Comparison of ENCODE assay signal across 34 cellular contexts in genomic region chr6:120558294-120558693, GRCh38.
"Had no signal": no experiment of that assay in that cellular context is flagged by ENCODE, and none has a peak within 500 bp of the region (broad histone marks: within the 10 kb centered on the region; RNA-seq: fewer than 3 reads in every experiment).

No MANE protein-coding gene starts in this region.

- H3K27me3 Mint-ChIP-seq: activated CD4-positive, alpha-beta memory T cell treated with anti-CD3 and anti-CD28 coated beads, Interleukin-2, amount 10 ng/mL, durations not matched to agents 7 days and 5 days; activated CD4-positive, alpha-beta T cell treated with anti-CD3 and anti-CD28 coated beads for 36 hours; activated CD4-positive, alpha-beta T cell treated with anti-CD3 and anti-CD28 coated beads, Interleukin-2, amount 10 ng/mL, durations not matched to agents 7 days and 5 days; activated CD8-positive, alpha-beta memory T cell treated with anti-CD3 and anti-CD28 coated beads, Interleukin-2, amount 10 ng/mL, durations not matched to agents 7 days and 5 days; activated naive CD8-positive, alpha-beta T cell treated with anti-CD3 and anti-CD28 coated beads for 36 hours; activated T-cell treated with anti-CD3 and anti-CD28 coated beads, Interleukin-2, amount 50 U/mL, for 24 hours had no signal

- DNase-seq: activated CD4-positive, alpha-beta memory T cell treated with anti-CD3 and anti-CD28 coated beads, Interleukin-2, amount 10 ng/mL, durations not matched to agents 7 days and 5 days; activated CD4-positive, alpha-beta T cell treated with anti-CD3 and anti-CD28 coated beads for 1 hour; activated CD4-positive, alpha-beta T cell treated with anti-CD3 and anti-CD28 coated beads for 36 hours; activated CD4-positive, alpha-beta T cell treated with anti-CD3 and anti-CD28 coated beads for 48 hours; activated CD4-positive, alpha-beta T cell treated with anti-CD3 and anti-CD28 coated beads, Interleukin-2, amount 10 ng/mL, durations not matched to agents 7 days and 5 days; activated CD4-positive, alpha-beta T cell treated with anti-CD3 and anti-CD28 coated beads, Interleukin-2, amount 50 U/mL, for 48 hours; activated CD4-positive, CD25-positive, alpha-beta regulatory T cell; activated CD8-positive, alpha-beta memory T cell treated with anti-CD3 and anti-CD28 coated beads for 24 hours; activated CD8-positive, alpha-beta memory T cell treated with anti-CD3 and anti-CD28 coated beads, Interleukin-2, amount 10 ng/mL, durations not matched to agents 7 days and 5 days; activated CD8-positive, alpha-beta memory T cell treated with anti-CD3 and anti-CD28 coated beads, Interleukin-2, amount 50 U/mL, for 48 hours; activated CD8-positive, alpha-beta T cell treated with anti-CD3 and anti-CD28 coated beads, Interleukin-2, amount 10 ng/mL, durations not matched to agents 7 days and 5 days; activated effector memory CD4-positive, alpha-beta T cell treated with Interleukin-2 at 50 U/mL for 16 hours; activated gamma-delta T cell; activated naive CD4-positive, alpha-beta T cell; activated naive CD4-positive, alpha-beta T cell treated with anti-CD3 and anti-CD28 coated beads for 36 hours; activated naive CD4-positive, alpha-beta T cell treated with anti-CD3 and anti-CD28 coated beads, Interleukin-2, amount 50 U/mL, for 16 hours; activated naive CD8-positive, alpha-beta T cell treated with anti-CD3 and anti-CD28 coated beads for 36 hours; activated T-cell treated with anti-CD3 and anti-CD28 coated beads, Interleukin-2, amount 50 U/mL, for 24 hours; activated T-cell treated with anti-CD3 and anti-CD28 coated beads, Interleukin-2, amount 50 U/mL, for 48 hours; adrenal gland; amniotic stem cell; aorta; body of pancreas; brain microvascular endothelial cell; central memory CD4-positive, alpha-beta T cell; T-helper 2 cell; T-helper 9 cell had no signal

- FAIRE-seq: astrocyte, colon, TTC549 had no signal

- H3K4me3 Mint-ChIP-seq: activated CD4-positive, alpha-beta memory T cell treated with anti-CD3 and anti-CD28 coated beads, Interleukin-2, amount 10 ng/mL, durations not matched to agents 7 days and 5 days; activated CD4-positive, alpha-beta T cell treated with anti-CD3 and anti-CD28 coated beads for 36 hours; activated CD4-positive, alpha-beta T cell treated with anti-CD3 and anti-CD28 coated beads, Interleukin-2, amount 10 ng/mL, durations not matched to agents 7 days and 5 days; activated CD8-positive, alpha-beta memory T cell treated with anti-CD3 and anti-CD28 coated beads, Interleukin-2, amount 10 ng/mL, durations not matched to agents 7 days and 5 days; activated CD8-positive, alpha-beta T cell treated with anti-CD3 and anti-CD28 coated beads, Interleukin-2, amount 10 ng/mL, durations not matched to agents 7 days and 5 days; activated naive CD4-positive, alpha-beta T cell treated with anti-CD3 and anti-CD28 coated beads for 36 hours; activated naive CD8-positive, alpha-beta T cell treated with anti-CD3 and anti-CD28 coated beads for 36 hours; activated T-cell treated with anti-CD3 and anti-CD28 coated beads, Interleukin-2, amount 50 U/mL, for 24 hours; T-helper 2 cell treated with Interferon-gamma antibody and Interleukin-4, amounts not matched to agents 5 μg/mL and 100 μg/mL, for 36 hours had no signal

- H3K4me1 Mint-ChIP-seq: activated CD4-positive, alpha-beta memory T cell treated with anti-CD3 and anti-CD28 coated beads, Interleukin-2, amount 10 ng/mL, durations not matched to agents 7 days and 5 days; activated CD4-positive, alpha-beta T cell treated with anti-CD3 and anti-CD28 coated beads for 36 hours; activated CD4-positive, alpha-beta T cell treated with anti-CD3 and anti-CD28 coated beads, Interleukin-2, amount 10 ng/mL, durations not matched to agents 7 days and 5 days; activated CD8-positive, alpha-beta memory T cell treated with anti-CD3 and anti-CD28 coated beads, Interleukin-2, amount 10 ng/mL, durations not matched to agents 7 days and 5 days; activated naive CD8-positive, alpha-beta T cell treated with anti-CD3 and anti-CD28 coated beads for 36 hours had no signal

- H3K27ac Mint-ChIP-seq: activated CD4-positive, alpha-beta memory T cell treated with anti-CD3 and anti-CD28 coated beads, Interleukin-2, amount 10 ng/mL, durations not matched to agents 7 days and 5 days; activated CD4-positive, alpha-beta T cell treated with anti-CD3 and anti-CD28 coated beads for 36 hours; activated CD4-positive, alpha-beta T cell treated with anti-CD3 and anti-CD28 coated beads, Interleukin-2, amount 10 ng/mL, durations not matched to agents 7 days and 5 days; activated CD8-positive, alpha-beta memory T cell treated with anti-CD3 and anti-CD28 coated beads, Interleukin-2, amount 10 ng/mL, durations not matched to agents 7 days and 5 days; activated CD8-positive, alpha-beta T cell treated with anti-CD3 and anti-CD28 coated beads, Interleukin-2, amount 10 ng/mL, durations not matched to agents 7 days and 5 days; activated naive CD4-positive, alpha-beta T cell treated with anti-CD3 and anti-CD28 coated beads for 36 hours; activated naive CD4-positive, alpha-beta T cell treated with anti-CD3 and anti-CD28 coated beads, Interleukin-2, amount 50 U/mL, for 72 hours; activated naive CD8-positive, alpha-beta T cell treated with anti-CD3 and anti-CD28 coated beads for 36 hours; activated T-cell treated with anti-CD3 and anti-CD28 coated beads, Interleukin-2, amount 50 U/mL, for 24 hours; activated T-helper 2 cell treated with anti-CD3 and anti-CD28 coated beads, Interferon-gamma antibody, Interleukin-2, Interleukin-4, amounts not matched to agents 10 μg/mL and 5 μg/mL and 100 μg/mL, durations not matched to agents 14 hours and 24 hours and 36 hours; T-helper 2 cell treated with Interferon-gamma antibody and Interleukin-4, amounts not matched to agents 5 μg/mL and 100 μg/mL, for 36 hours had no signal

- H3K9me3 Mint-ChIP-seq: activated CD4-positive, alpha-beta T cell treated with anti-CD3 and anti-CD28 coated beads, Interleukin-2, amount 10 ng/mL, durations not matched to agents 7 days and 5 days; activated naive CD8-positive, alpha-beta T cell treated with anti-CD3 and anti-CD28 coated beads for 36 hours; activated T-cell treated with anti-CD3 and anti-CD28 coated beads, Interleukin-2, amount 50 U/mL, for 24 hours; activated T-helper 2 cell treated with anti-CD3 and anti-CD28 coated beads, Interferon-gamma antibody, Interleukin-2, Interleukin-4, amounts not matched to agents 10 μg/mL and 5 μg/mL and 100 μg/mL, durations not matched to agents 14 hours and 24 hours and 36 hours; T-helper 2 cell treated with Interferon-gamma antibody and Interleukin-4, amounts not matched to agents 5 μg/mL and 100 μg/mL, for 36 hours had no signal

- ATAC-seq: activated CD4-positive, alpha-beta T cell treated with anti-CD3 and anti-CD28 coated beads for 36 hours; activated CD4-positive, CD25-positive, alpha-beta regulatory T cell treated with anti-CD3 and anti-CD28 coated beads, Interleukin-2, amount 50 U/mL, for 24 hours; activated CD8-positive, alpha-beta memory T cell treated with anti-CD3 and anti-CD28 coated beads, Interleukin-2, amount 10 ng/mL, durations not matched to agents 7 days and 5 days; activated CD8-positive, alpha-beta T cell treated with anti-CD3 and anti-CD28 coated beads, Interleukin-2, amount 10 ng/mL, durations not matched to agents 7 days and 5 days; activated naive CD4-positive, alpha-beta T cell treated with anti-CD3 and anti-CD28 coated beads, Interleukin-2, amount 50 U/mL, for 72 hours; body of pancreas had no signal

- H3K36me3 Mint-ChIP-seq: activated CD8-positive, alpha-beta memory T cell treated with anti-CD3 and anti-CD28 coated beads, Interleukin-2, amount 10 ng/mL, durations not matched to agents 7 days and 5 days; activated naive CD4-positive, alpha-beta T cell treated with anti-CD3 and anti-CD28 coated beads, Interleukin-2, amount 50 U/mL, for 72 hours; activated naive CD8-positive, alpha-beta T cell treated with anti-CD3 and anti-CD28 coated beads for 36 hours had no signal
